33 cellular contexts compared by ENCODE assay signal in the genomic region with DNA sequence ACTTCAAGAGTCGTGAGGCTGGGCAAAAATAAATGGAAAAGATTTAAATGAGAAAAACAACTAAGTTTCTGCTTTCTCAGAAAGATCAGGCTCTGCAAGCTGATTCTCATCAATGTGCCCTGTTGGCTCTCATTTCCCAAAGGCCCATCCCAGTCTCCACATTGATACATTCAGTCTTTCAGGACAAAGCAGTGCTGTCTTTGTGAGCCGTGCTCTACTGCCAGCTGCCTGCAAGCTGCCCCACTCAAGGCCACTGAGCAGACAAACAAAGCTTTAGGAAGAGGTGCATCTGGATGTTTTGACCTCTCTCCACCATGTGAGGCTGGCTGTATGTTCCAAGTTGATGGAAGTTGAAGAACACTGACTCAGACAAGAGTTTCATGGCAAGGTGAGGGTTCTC. TPM values are rescaled to one million over a fixed set of nuclear protein-coding genes. Genes with fewer than 3 reads are reported as not detected.
"Had no signal": no experiment of that assay in that cellular context is flagged by ENCODE, and none has a peak within 500 bp of the region (broad histone marks: within the 10 kb centered on the region; RNA-seq: fewer than 3 reads in every experiment).

No MANE protein-coding gene starts in this region.

- H3K27me3 Mint-ChIP-seq: naive B cell; stimulated activated naive B cell treated with anti-CD40 and anti-IgM and Interleukin-4, amounts not matched to agents 10 μg/mL and 1 μg/mL and 100 μg/mL, for 72 hours had no signal

- H3K27ac Mint-ChIP-seq: immature natural killer cell; mesothelial cell of epicardium; naive B cell; natural killer cell; stimulated activated naive B cell treated with anti-CD40 and anti-IgM and Interleukin-4, amounts not matched to agents 10 μg/mL and 1 μg/mL and 100 μg/mL, for 72 hours had no signal

- H3K4me1 ChIP-seq: left lung, lower lobe of right lung, prostate gland, stomach, tibial artery, uterus had no signal

- H3K27ac ChIP-seq: left lung, lower lobe of right lung, ovary, prostate gland, skin epidermis, stomach, thoracic aorta, tibial artery, uterus had no signal

- H3K27me3 ChIP-seq: left lung, ovary, stomach, tibial artery, uterus had no signal

- H3K36me3 ChIP-seq: left lung, lower lobe of right lung, ovary, prostate gland, stomach, thoracic aorta, tibial artery, uterus had no signal

- DNase-seq: hippocampal formation; immature natural killer cell; kidney; left colon; left lung; lower lobe of right lung; mammary epithelial cell; mesendoderm; naive B cell; natural killer cell; retina; right cardiac atrium; stimulated activated CD4-positive, alpha-beta T cell treated with anti-CD3 and anti-CD28 coated beads, Interleukin-12 subunit alpha, Interleukin-12 subunit beta, amount 100 ng/mL, for 4 hours; stimulated activated CD4-positive, alpha-beta T cell treated with anti-CD3 and anti-CD28 coated beads, Interleukin-15, amount 100 ng/mL, for 24 hours; stimulated activated CD4-positive, alpha-beta T cell treated with anti-CD3 and anti-CD28 coated beads, Interleukin-2, amount 100 ng/mL, for 24 hours; stimulated activated CD4-positive, alpha-beta T cell treated with anti-CD3 and anti-CD28 coated beads, Interleukin-4, amount 100 ng/mL, for 1 hour; stimulated activated naive B cell treated with anti-CD40 and anti-IgM and Interleukin-4, amounts not matched to agents 10 μg/mL and 1 μg/mL and 100 μg/mL, for 72 hours; stimulated activated naive CD8-positive, alpha-beta T cell treated with anti-CD3 and anti-CD28 coated beads, Interleukin-15, Interleukin-2, amounts not matched to agents 100 U/mL and 50 U/mL, for 24 hours; stomach; tibial artery; trophoblast cell; uterus had no signal

- H3K4me1 Mint-ChIP-seq: immature natural killer cell; mesothelial cell of epicardium; naive B cell; natural killer cell; stimulated activated naive B cell treated with anti-CD40 and anti-IgM and Interleukin-4, amounts not matched to agents 10 μg/mL and 1 μg/mL and 100 μg/mL, for 72 hours had no signal

- ATAC-seq: left colon; left lung; lower lobe of right lung; natural killer cell; right cardiac atrium; sciatic nerve; stimulated activated naive B cell treated with anti-CD40 and anti-IgM and Interleukin-4, amounts not matched to agents 10 μg/mL and 1 μg/mL and 100 μg/mL, for 72 hours; stimulated activated naive CD8-positive, alpha-beta T cell treated with anti-CD3 and anti-CD28 coated beads, Interleukin-15, Interleukin-2, amounts not matched to agents 100 U/mL and 50 U/mL, for 24 hours had no signal

- H3K4me3 Mint-ChIP-seq: immature natural killer cell; mesothelial cell of epicardium; naive B cell; natural killer cell; stimulated activated naive B cell treated with anti-CD40 and anti-IgM and Interleukin-4, amounts not matched to agents 10 μg/mL and 1 μg/mL and 100 μg/mL, for 72 hours had no signal

- H3K4me3 ChIP-seq: left lung, lower lobe of right lung, ovary, prostate gland, skin epidermis, stomach, thoracic aorta, tibial artery, uterus had no signal

- H3K9me3 Mint-ChIP-seq: mesothelial cell of epicardium had no signal

- H3K36me3 Mint-ChIP-seq: immature natural killer cell; mesothelial cell of epicardium; naive B cell; stimulated activated naive B cell treated with anti-CD40 and anti-IgM and Interleukin-4, amounts not matched to agents 10 μg/mL and 1 μg/mL and 100 μg/mL, for 72 hours had no signal

RNA-seq across cellular contexts. Expression of gene FSHR, which starts 48.8 kb away (rescaled TPM):
- total RNA-seq: left colon, left lung, liver, lower lobe of right lung, mammary epithelial cell, mesothelial cell of epicardium, mononuclear cell, natural killer cell, omental fat pad, sciatic nerve, stomach, thoracic aorta, ureter, uterus had no signal
- polyA plus RNA-seq: immature natural killer cell, liver, mammary epithelial cell, neural cell, stomach had no signal
